ENCODE assay signal across 14 cellular contexts in the genomic region with DNA sequence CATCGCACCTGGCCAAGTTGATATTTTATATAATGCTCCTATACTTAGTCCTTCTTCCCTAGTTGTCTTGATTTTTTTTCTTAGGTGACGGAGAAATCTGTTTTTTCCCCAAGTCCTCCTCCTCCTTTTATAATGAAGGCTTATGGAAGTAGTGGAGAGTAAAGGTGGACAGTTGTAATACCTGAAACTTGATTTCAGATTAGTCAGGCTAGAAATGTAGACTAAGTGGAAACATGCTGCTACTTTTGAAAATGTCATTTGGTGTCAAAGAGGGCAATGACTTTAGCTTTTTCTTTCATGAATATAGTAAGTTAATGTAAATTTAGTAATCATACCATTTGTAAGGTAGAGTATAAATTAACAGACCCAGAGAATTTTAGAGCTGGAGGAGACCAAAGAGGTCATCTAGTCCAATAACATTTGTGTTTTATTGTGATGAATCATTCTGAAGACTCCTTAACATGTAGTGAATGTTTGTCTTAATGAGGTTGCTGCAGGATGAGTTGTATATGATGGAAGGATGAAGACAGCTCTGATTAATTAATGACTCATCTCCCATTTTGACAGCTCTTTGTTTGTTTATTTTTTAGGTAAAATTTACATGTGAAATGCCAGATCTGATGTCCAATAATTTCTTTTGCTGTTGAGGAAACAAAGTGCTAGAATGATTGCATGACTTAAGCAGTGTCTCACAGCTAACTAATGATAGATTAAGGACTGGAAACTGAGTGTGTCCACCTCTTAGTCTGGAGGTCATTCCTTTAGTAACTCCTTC. TPM values are rescaled to one million over a fixed set of nuclear protein-coding genes. Genes with fewer than 3 reads are reported as not detected.
DNase-seq lines count a peak whose midpoint lies in the region; ATAC-seq, FAIRE-seq and TF ChIP-seq lines count a peak whose summit lies in the region.
"Had no signal": no experiment of that assay in that cellular context is flagged by ENCODE, and none has a peak within 500 bp of the region (broad histone marks: within the 10 kb centered on the region; RNA-seq: fewer than 3 reads in every experiment).

No MANE protein-coding gene starts in this region.

- intact Hi-C loops in activated T-helper 1 cell treated with anti-CD3 and anti-CD28 coated beads, Interleukin-12 subunit alpha, Interleukin-12 subunit beta, Interleukin-2, Interleukin-4 antibody, amounts not matched to agents 30 ng/mL and 10 ng/mL and 1 ng/mL, durations not matched to agents 14 hours and 24 hours and 36 hours (cut with micrococcal nuclease): no loop called here
- intact Hi-C loops in thyroid gland (cut with DNase I): no loop called here

- H3K4me1 ChIP-seq in CD4-positive, CD25-positive, alpha-beta regulatory T cell (ENCODE audit: control insufficient read depth, insufficient read depth, low read length, poor library complexity, severe bottlenecking): peaks cover 26% of the 10 kb centered on the region
- H3K4me1 ChIP-seq in keratinocyte (ENCODE audit: control insufficient read depth, extremely low read depth, insufficient read depth, low read length) (peaks cover 5% of the 10 kb centered on the region), thyroid gland (peaks cover 0 to 5% of the 10 kb centered on the region in 2 donors)

- dilution Hi-C loops in keratinocyte (cut with MboI; ENCODE audit: extremely low pct_ligation_motif_present, low sequenced_read_pairs): no loop called here

- H3K4me1 Mint-ChIP-seq in CD4-positive, CD25-positive, alpha-beta regulatory T cell: peaks cover 34 to 63% (median 51%) of the 10 kb centered on the region in 4 donors
- peaks cover 35% of the 10 kb centered on the region for H3K4me1 Mint-ChIP-seq in activated T-helper 1 cell treated with anti-CD3 and anti-CD28 coated beads, Interleukin-12 subunit alpha, Interleukin-12 subunit beta, Interleukin-2, Interleukin-4 antibody, amounts not matched to agents 30 ng/mL and 10 ng/mL and 1 ng/mL, durations not matched to agents 14 hours and 24 hours and 36 hours (ENCODE audit: low read depth)

- no peaks in the 10 kb centered on the region for H3K9me1 ChIP-seq in keratinocyte (ENCODE audit: control insufficient read depth, extremely low read depth, insufficient read depth, low read length)

- H2AFZ ChIP-seq in keratinocyte (ENCODE audit: control insufficient read depth, low read length): no peak overlapping the region

- TF ChIP-seq CTCF in keratinocyte (optimal IDR thresholded peaks at IDR 0.05 in 1 of 3, IDR thresholded peaks at IDR 0.05 in 1 of 3, conservative IDR thresholded peaks at IDR 0.05 in 1 of 3; ENCODE audit: extremely low read depth in 1 of 3, insufficient read depth in 2 of 3, low read length in 3 of 3) (no peak), thyroid gland (IDR thresholded peaks at IDR 0.05) (no peak)

- no peak overlapping the region for H3K27ac ChIP-seq in CD4-positive, CD25-positive, alpha-beta regulatory T cell (ENCODE audit: insufficient read depth, low read length, poor library complexity, severe bottlenecking)
- H3K27ac ChIP-seq in keratinocyte (ENCODE audit: control insufficient read depth, insufficient read depth, low read length) (no peak overlapping the region), thyroid gland (no peak overlapping the region)

- peak overlapping the region in 1 of 3 donors; percentile 6 for H3K27ac Mint-ChIP-seq in CD4-positive, CD25-positive, alpha-beta regulatory T cell
- peak overlapping the region; percentile 41 for H3K27ac Mint-ChIP-seq in activated T-helper 1 cell treated with anti-CD3 and anti-CD28 coated beads, Interleukin-12 subunit alpha, Interleukin-12 subunit beta, Interleukin-2, Interleukin-4 antibody, amounts not matched to agents 30 ng/mL and 10 ng/mL and 1 ng/mL, durations not matched to agents 14 hours and 24 hours and 36 hours

- H4K20me1 ChIP-seq in keratinocyte (ENCODE audit: control insufficient read depth, extremely low read depth, insufficient read depth, low read length): peaks cover 5% of the 10 kb centered on the region

- ATAC-seq in CD4-positive, CD25-positive, alpha-beta regulatory T cell (ENCODE audit: low read depth in 2 of 2): no peak
- ATAC-seq in GM21381 (IDR thresholded peaks at IDR 0.05; ENCODE audit: unreplicated experiment): no peak

- no peak for TF ChIP-seq POLR2A in thyroid gland (IDR thresholded peaks at IDR 0.05)

- H3K36me3 ChIP-seq in CD4-positive, CD25-positive, alpha-beta regulatory T cell (ENCODE audit: control insufficient read depth, insufficient read depth, low read length): peaks cover 5% of the 10 kb centered on the region
- H3K36me3 ChIP-seq in keratinocyte (ENCODE audit: control insufficient read depth in 2 of 2, extremely low read depth in 1 of 2, insufficient read depth in 2 of 2, low read length in 2 of 2) (no peaks in the 10 kb centered on the region), thyroid gland (no peaks in the 10 kb centered on the region)

- no peak for FAIRE-seq in keratinocyte (lab: Jason Lieb, UNC)

- no peak overlapping the region for H3K4me3 ChIP-seq in CD4-positive, CD25-positive, alpha-beta regulatory T cell (ENCODE audit: low read depth, low read length)
- H3K4me3 ChIP-seq in keratinocyte (ENCODE audit: control insufficient read depth in 2 of 3, extremely low read depth in 1 of 3, insufficient read depth in 2 of 3, low read depth in 1 of 3, low read length in 3 of 3) (no peak overlapping the region), thyroid gland (replicated peaks in 1 of 3) (no peak overlapping the region)

- no peak for DNase-seq in CD4-positive, CD25-positive, alpha-beta regulatory T cell
- DNase-seq in HCEC 1CT (peak; percentile 67), keratinocyte (ENCODE audit: low read depth, low spot score) (peak; percentile 21), thyroid gland (no peak), NCI-H2107 treated with DMSO at 0.1 percent for 48 hours (lab: John Stamatoyannopoulos, UW; ENCODE audit: unreplicated experiment) (no peak)
- no peak for DNase-seq in activated T-helper 1 cell treated with anti-CD3 and anti-CD28 coated beads, Interleukin-12 subunit alpha, Interleukin-12 subunit beta, Interleukin-2, Interleukin-4 antibody, amounts not matched to agents 30 ng/mL and 10 ng/mL and 1 ng/mL, durations not matched to agents 14 hours and 24 hours and 36 hours (ENCODE audit: low spot score)
- DNase-seq: activated CD4-positive, CD25-positive, alpha-beta regulatory T cell; effector memory CD4-positive, alpha-beta T cell; glutamatergic neuron; NCI-H1417 treated with DMSO at 0.1 percent for 48 hours; NCI-H446; OCI-M1; trophoblast cell had no signal

- H3K4me3 Mint-ChIP-seq in CD4-positive, CD25-positive, alpha-beta regulatory T cell: peak overlapping the region in 3 of 4 donors; percentile 1 to 80 (median 10)
- no peak overlapping the region for H3K4me3 Mint-ChIP-seq in activated T-helper 1 cell treated with anti-CD3 and anti-CD28 coated beads, Interleukin-12 subunit alpha, Interleukin-12 subunit beta, Interleukin-2, Interleukin-4 antibody, amounts not matched to agents 30 ng/mL and 10 ng/mL and 1 ng/mL, durations not matched to agents 14 hours and 24 hours and 36 hours

- no peak overlapping the region for H3K4me2 ChIP-seq in keratinocyte (ENCODE audit: control insufficient read depth, extremely low read depth, insufficient read depth, low read depth, low read length)

- H3K36me3 Mint-ChIP-seq in CD4-positive, CD25-positive, alpha-beta regulatory T cell: peaks cover 17% of the 10 kb centered on the region
- H3K36me3 Mint-ChIP-seq in activated T-helper 1 cell treated with anti-CD3 and anti-CD28 coated beads, Interleukin-12 subunit alpha, Interleukin-12 subunit beta, Interleukin-2, Interleukin-4 antibody, amounts not matched to agents 30 ng/mL and 10 ng/mL and 1 ng/mL, durations not matched to agents 14 hours and 24 hours and 36 hours (ENCODE audit: low read depth): peaks cover 32% of the 10 kb centered on the region

- peaks cover 95% of the 10 kb centered on the region for H3K79me2 ChIP-seq in keratinocyte (ENCODE audit: control insufficient read depth, insufficient read depth, low read length)

- no peaks in the 10 kb centered on the region for H3K9me3 ChIP-seq in CD4-positive, CD25-positive, alpha-beta regulatory T cell (ENCODE audit: control insufficient read depth in 2 of 2, low read length in 2 of 2)
- H3K9me3 ChIP-seq in keratinocyte (ENCODE audit: control insufficient read depth, low read depth, low read length): no peaks in the 10 kb centered on the region
- H3K9me3 ChIP-seq in thyroid gland: no peaks in the 10 kb centered on the region

- 99 to 100% methylated on average over 2 of the region's 2 CpGs for WGBS in thyroid gland, 2 donors

- peaks cover 0 to 3% (median 0%) of the 10 kb centered on the region in 7 donors for H3K9me3 Mint-ChIP-seq in CD4-positive, CD25-positive, alpha-beta regulatory T cell
- H3K9me3 Mint-ChIP-seq in activated T-helper 1 cell treated with anti-CD3 and anti-CD28 coated beads, Interleukin-12 subunit alpha, Interleukin-12 subunit beta, Interleukin-2, Interleukin-4 antibody, amounts not matched to agents 30 ng/mL and 10 ng/mL and 1 ng/mL, durations not matched to agents 14 hours and 24 hours and 36 hours: no peaks in the 10 kb centered on the region

- H3K27me3 Mint-ChIP-seq in CD4-positive, CD25-positive, alpha-beta regulatory T cell: no peaks in the 10 kb centered on the region
- no peaks in the 10 kb centered on the region for H3K27me3 Mint-ChIP-seq in activated T-helper 1 cell treated with anti-CD3 and anti-CD28 coated beads, Interleukin-12 subunit alpha, Interleukin-12 subunit beta, Interleukin-2, Interleukin-4 antibody, amounts not matched to agents 30 ng/mL and 10 ng/mL and 1 ng/mL, durations not matched to agents 14 hours and 24 hours and 36 hours (ENCODE audit: insufficient read depth)

- H3K27me3 ChIP-seq in CD4-positive, CD25-positive, alpha-beta regulatory T cell (ENCODE audit: control insufficient read depth, insufficient read depth, low read length): no peaks in the 10 kb centered on the region
- H3K27me3 ChIP-seq in keratinocyte (ENCODE audit: control insufficient read depth, extremely low read depth, insufficient read depth, low read length) (no peaks in the 10 kb centered on the region), thyroid gland (no peaks in the 10 kb centered on the region)

- no peak overlapping the region for H3K9ac ChIP-seq in keratinocyte (ENCODE audit: control insufficient read depth, extremely low read depth, insufficient read depth, low read length)

RNA-seq across cellular contexts. Expression of a gene that starts 8.7 kb away (rescaled TPM):
- 81.8 TPM for total RNA-seq in CD4-positive, CD25-positive, alpha-beta regulatory T cell
- polyA plus RNA-seq in CD4-positive, CD25-positive, alpha-beta regulatory T cell: 10 to 100 TPM; 41.3 to 54.6 (median 44.3) TPM
- 65.9 and 66.0 TPM in 2 replicates for total RNA-seq in activated T-helper 1 cell treated with anti-CD3 and anti-CD28 coated beads, Interleukin-12 subunit alpha, Interleukin-12 subunit beta, Interleukin-2, Interleukin-4 antibody, amounts not matched to agents 30 ng/mL and 10 ng/mL and 1 ng/mL, durations not matched to agents 14 hours and 24 hours and 36 hours
- polyA plus RNA-seq in keratinocyte: 14.9 to 19.2 TPM (median 15.0 TPM) in 3 replicates
- 30.2 TPM for polyA plus RNA-seq in keratinocyte (2011; ENCODE audit: low read depth)
- polyA plus RNA-seq in keratinocyte (2011; cell fraction: cytosol; rRNA removed): 7.4 and 12.8 TPM in 2 replicates
- polyA plus RNA-seq in keratinocyte (2011; cell fraction: nucleus; rRNA removed): 9.1 and 12.2 TPM in 2 replicates
- polyA plus RNA-seq in keratinocyte (2012; ENCODE audit: low replicate concordance): 9.5 and 16.6 TPM in 2 replicates
- 11.2 to 67.3 TPM (median 25.1 TPM) in 3 replicates for polyA minus RNA-seq in keratinocyte
- polyA minus RNA-seq in keratinocyte (2011; cell fraction: cytosol; rRNA and poly(A)+ RNA removed): 16.5 TPM
- 24.7 and 49.0 TPM in 2 replicates for polyA minus RNA-seq in keratinocyte (2011; cell fraction: nucleus; rRNA and poly(A)+ RNA removed)
- total RNA-seq in thyroid gland: 10 to 100 TPM; 26.7 to 71.4 (median 53.5) TPM

Comparison
In these comparisons a context has a peak if more than half of its experiments do, and no peak if none do; other contexts are left out.
1. DNase-seq: peak in HCEC 1CT (single experiment) and keratinocyte (single experiment); none in CD4-positive, CD25-positive, alpha-beta regulatory T cell (0 of 3), activated T-helper 1 cell treated with anti-CD3 and anti-CD28 coated beads, Interleukin-12 subunit alpha, Interleukin-12 subunit beta, Interleukin-2, Interleukin-4 antibody, amounts not matched to agents 30 ng/mL and 10 ng/mL and 1 ng/mL, durations not matched to agents 14 hours and 24 hours and 36 hours (single experiment), thyroid gland (0 of 2) and NCI-H2107 treated with DMSO at 0.1 percent for 48 hours (single experiment).